ENCODE assay signal across 10 cellular contexts in genomic region chr10:73916761-73917470, GRCh38. TPM values are rescaled to one million over a fixed set of nuclear protein-coding genes. Genes with fewer than 3 reads are reported as not detected.
DNase-seq lines count a peak whose midpoint lies in the region; ATAC-seq and TF ChIP-seq lines count a peak whose summit lies in the region.
"Had no signal": no experiment of that assay in that cellular context is flagged by ENCODE, and none has a peak within 500 bp of the region (broad histone marks: within the 10 kb centered on the region; RNA-seq: fewer than 3 reads in every experiment).

No MANE protein-coding gene starts in this region.

- H3K27ac ChIP-seq in esophagus muscularis mucosa (replicated peaks in 1 of 4) (peak overlapping the region; percentile 1 to 27 (median 9)), neutrophil (peak overlapping the region; percentile 94), GM23338 (ENCODE audit: low read depth) (no peak overlapping the region)
- H3K27ac ChIP-seq: GM23248 had no signal

- ATAC-seq in GM23338 (no peak), HG03460 (IDR thresholded peaks at IDR 0.05; ENCODE audit: unreplicated experiment) (no peak)
- ATAC-seq: CD8-positive, alpha-beta T cell had no signal

- H3K36me3 ChIP-seq in esophagus muscularis mucosa (peaks cover 0 to 31% (median 9%) of the 10 kb centered on the region in 4 donors), neutrophil (peaks cover 28% of the 10 kb centered on the region), GM23338 (ENCODE audit: insufficient read depth) (no peaks in the 10 kb centered on the region; the same call in 1 of the 2 replicates), MG63 (peaks cover 53% of the 10 kb centered on the region)

- WGBS in esophagus muscularis mucosa: 59% methylated on average over 5 of the region's 5 CpGs

- 0 out of 2 replicates have a peak, but pooled peaks cover 3% of the 10 kb centered on the region for H3K9me2 ChIP-seq in GM23338 (ENCODE audit: insufficient read depth)

- no peak overlapping the region for H2AFZ ChIP-seq in GM23338
- H2AFZ ChIP-seq: GM23248 had no signal

- DNase-seq in ELR (ENCODE audit: low read depth) (peak; percentile 69), NB4 (ENCODE audit: low read depth) (peak; percentile 76), esophagus muscularis mucosa (ENCODE audit: extremely low spot score) (no peak), GM23338 (ENCODE audit: low spot score) (no peak), NCI-H82 treated with DMSO at 0.1 percent for 48 hours (lab: John Stamatoyannopoulos, UW; ENCODE audit: unreplicated experiment) (no peak), MG63 (no peak)
- DNase-seq: CD8-positive, alpha-beta T cell; GM23248 had no signal

- H3K4me3 ChIP-seq in NB4 (ENCODE audit: low read depth, low read length) (peak overlapping the region; percentile 40), esophagus muscularis mucosa (no peak overlapping the region), neutrophil (ENCODE audit: low read depth in 1 of 2, low read length in 1 of 2) (peak overlapping the region; percentile 29 to 42), GM23338 (no peak overlapping the region), MG63 (no peak overlapping the region)
- H3K4me3 ChIP-seq: GM23248 had no signal

- peaks cover 3% of the 10 kb centered on the region; the same call in 1 of the 2 replicates for H3F3A ChIP-seq in GM23338 (replicated peaks; ENCODE audit: low read depth)

- no peaks in the 10 kb centered on the region for H3K9me3 ChIP-seq in esophagus muscularis mucosa
- no peaks in the 10 kb centered on the region for H3K9me3 ChIP-seq in neutrophil
- H3K9me3 ChIP-seq in MG63: no peaks in the 10 kb centered on the region

- no peak for TF ChIP-seq CTCF in NB4 (IDR thresholded peaks at IDR 0.05; ENCODE audit: low read depth, low read length)
- TF ChIP-seq CTCF in esophagus muscularis mucosa (IDR thresholded peaks at IDR 0.05): no peak
- TF ChIP-seq CTCF in neutrophil (IDR thresholded peaks at IDR 0.05): no peak
- TF ChIP-seq CTCF in GM23338 (conservative IDR thresholded peaks at IDR 0.05; ENCODE audit: low read depth in 2 of 2): no peak

- H3K27me3 ChIP-seq in esophagus muscularis mucosa (peaks cover 0 to 15% (median 0%) of the 10 kb centered on the region in 4 donors), neutrophil (no peaks in the 10 kb centered on the region), GM23338 (ENCODE audit: insufficient read depth) (peaks cover 14% of the 10 kb centered on the region), MG63 (no peaks in the 10 kb centered on the region)

- peaks cover 22% of the 10 kb centered on the region for H3K4me1 Mint-ChIP-seq in GM23338

- H3K79me2 ChIP-seq in GM23338 (replicated peaks; ENCODE audit: insufficient read depth): no peaks in the 10 kb centered on the region

- H3K9me3 Mint-ChIP-seq in GM23338: no peaks in the 10 kb centered on the region
- H3K9me3 Mint-ChIP-seq: CD8-positive, alpha-beta T cell had no signal

- peaks cover 15% of the 10 kb centered on the region for H3K27me3 Mint-ChIP-seq in GM23338 (ENCODE audit: insufficient read depth, low read depth, poor library complexity)

- no peak overlapping the region for H3K27ac Mint-ChIP-seq in GM23338
- H3K27ac Mint-ChIP-seq: CD8-positive, alpha-beta T cell had no signal

- intact Hi-C loops in esophagus muscularis mucosa (cut with DNase I): no loop called here

- H3K36me3 Mint-ChIP-seq in GM23338 (ENCODE audit: low read depth): peaks cover 20% of the 10 kb centered on the region
- H3K36me3 Mint-ChIP-seq: CD8-positive, alpha-beta T cell had no signal

- no peak overlapping the region for H3K4me2 ChIP-seq in GM23338

- H4K20me1 ChIP-seq in GM23338 (replicated peaks; ENCODE audit: insufficient read depth): no peaks in the 10 kb centered on the region

- TF ChIP-seq EP300 in esophagus muscularis mucosa (IDR thresholded peaks at IDR 0.05): no peak

- no peak for TF ChIP-seq POLR2A in NB4 (IDR thresholded peaks at IDR 0.05; ENCODE audit: extremely low read depth, insufficient read length)
- TF ChIP-seq POLR2A in esophagus muscularis mucosa (IDR thresholded peaks at IDR 0.05; ENCODE audit: low read depth): no peak

- peaks cover 18 to 43% (median 27%) of the 10 kb centered on the region in 4 donors for H3K4me1 ChIP-seq in esophagus muscularis mucosa
- peaks cover 80 to 83% of the 10 kb centered on the region in 2 experiments for H3K4me1 ChIP-seq in neutrophil (ENCODE audit: control insufficient read depth in 1 of 2, insufficient read depth in 1 of 2, low read depth in 1 of 2, low read length in 1 of 2)
- peaks cover 14% of the 10 kb centered on the region for H3K4me1 ChIP-seq in GM23338 (ENCODE audit: insufficient read depth)

- no peak overlapping the region; the same call in 2 of the 3 replicates for H3K4me3 Mint-ChIP-seq in GM23338
- H3K4me3 Mint-ChIP-seq: CD8-positive, alpha-beta T cell had no signal

TF ChIP-seq in GM23338, 12 proteins besides CTCF, POLR2A, EP300 and RAD21 (continues in another document):
- TF ChIP-seq ZNF462 (CRISPR knock-in tag; IDR thresholded peaks at IDR 0.05): no peak
- no peak for TF ChIP-seq JUNB (IDR thresholded peaks at IDR 0.05; ENCODE audit: unreplicated experiment)
- TF ChIP-seq CREB1 (CRISPR knock-in tag; IDR thresholded peaks at IDR 0.05; ENCODE audit: low read depth): no peak
- TF ChIP-seq POLR2AphosphoS5 (IDR thresholded peaks at IDR 0.05; ENCODE audit: low read depth): no peak
- no peak for TF ChIP-seq NANOG (IDR thresholded peaks at IDR 0.05; ENCODE audit: borderline replicate concordance)

RNA-seq across cellular contexts. Expression of gene PLAU, which starts 6.0 kb away (rescaled TPM):
- 10 to 100 TPM in 1 of 4 donors, 1 to 10 TPM in 3; 4.2 to 38.3 (median 6.9) TPM for total RNA-seq in esophagus muscularis mucosa
- total RNA-seq in GM23338 (2014; rRNA removed; shearing (Covaris generic)): 13.3 and 14.5 TPM in 2 replicates
- polyA plus RNA-seq in GM23338 (2016; fragmentation: Nextera tagmentation; extraction: Ambion mirVana): 17.5 and 18.0 TPM in 2 replicates
- 169 and 219 TPM in 2 replicates for total RNA-seq in MG63 (2014; rRNA removed; shearing (Covaris generic); ENCODE audit: low replicate concordance)

RNA-seq across cellular contexts. Expression of gene CAMK2G, which starts 42.6 kb away (rescaled TPM):
- 100 to 1,000 TPM in 3 of 4 donors, 10 to 100 TPM in 1; 96.4 to 201 (median 159) TPM for total RNA-seq in esophagus muscularis mucosa
- 32.8 and 34.1 TPM in 2 replicates for total RNA-seq in GM23338 (2014; rRNA removed; shearing (Covaris generic))
- 30.1 and 30.6 TPM in 2 replicates for polyA plus RNA-seq in GM23338 (2016; fragmentation: Nextera tagmentation; extraction: Ambion mirVana)
- 16.5 and 24.0 TPM in 2 replicates for total RNA-seq in MG63 (2014; rRNA removed; shearing (Covaris generic); ENCODE audit: low replicate concordance)

Comparison
In these comparisons a context has a peak if more than half of its experiments do, and no peak if none do; other contexts are left out.
1. DNase-seq: peak in ELR (single experiment) and NB4 (single experiment); none in esophagus muscularis mucosa (single experiment), GM23338 (single experiment), NCI-H82 treated with DMSO at 0.1 percent for 48 hours (single experiment) and MG63 (single experiment).
2. H3K4me3 ChIP-seq: peak in NB4 (single experiment) and neutrophil (2 of 2); none in esophagus muscularis mucosa (0 of 4), GM23338 (single experiment) and MG63 (single experiment).